In genomic region chr15:74924525-74924924, GRCh38 we compare ENCODE assay signal across 2 cellular contexts.
TF ChIP-seq lines count a peak whose summit lies in the region.

No MANE protein-coding gene starts in this region.

TF ChIP-seq in HEK293, 187 proteins besides CTCF, POLR2A, EP300 and RAD21:
- TF ChIP-seq PRDM6 (tag by site-specific recombination; IDR thresholded peaks at IDR 0.05) (peak; percentile 61; the same call in 1 of the 2 replicates), ZNF112 (tag by site-specific recombination; IDR thresholded peaks at IDR 0.05) (no peak), GLIS1 (tag by site-specific recombination; IDR thresholded peaks at IDR 0.05) (no peak), ZNF571 (tag by site-specific recombination; IDR thresholded peaks at IDR 0.05) (no peak), ZNF610 (tag by site-specific recombination; IDR thresholded peaks at IDR 0.05; ENCODE audit: borderline replicate concordance) (no peak), ZFP69B (tag by site-specific recombination; IDR thresholded peaks at IDR 0.05) (no peak), SP7 (tag by site-specific recombination; IDR thresholded peaks at IDR 0.05) (peak; percentile 60)

TF ChIP-seq in GM12878, 131 proteins besides CTCF, POLR2A, EP300 and RAD21:
- no peak for TF ChIP-seq JUND (IDR thresholded peaks at IDR 0.05; ENCODE audit: low read depth, low read length)
- no peak for TF ChIP-seq EED (IDR thresholded peaks at IDR 0.05; ENCODE audit: low read depth)
- no peak for TF ChIP-seq MXI1 (IDR thresholded peaks at IDR 0.05; ENCODE audit: low read depth, low read length)
- no peak for TF ChIP-seq HSF1 (IDR thresholded peaks at IDR 0.05; ENCODE audit: low read depth, low read length)
- no peak for TF ChIP-seq SMAD1 (IDR thresholded peaks at IDR 0.05; ENCODE audit: low read depth, partially characterized antibody)
- TF ChIP-seq ZNF622 (IDR thresholded peaks at IDR 0.05), result no peak
- TF ChIP-seq NFIC (IDR thresholded peaks at IDR 0.05; ENCODE audit: low read depth, low read length), result no peak
